Comparison of ENCODE assay signal across 1 cellular context in genomic region chr9:100352727-100353505, GRCh38.
TF ChIP-seq lines count a peak whose summit lies in the region.

TEX10 (minus strand) TSS chr9:100352942; CDS start chr9:100349363, 3,579 bp downstream.

TF ChIP-seq in HepG2, 621 proteins besides CTCF, POLR2A, EP300 and RAD21 (continued from another document and continues in another):
- peak; percentile 66 for TF ChIP-seq ZNF407 (CRISPR knock-in tag; IDR thresholded peaks at IDR 0.05; ENCODE audit: not compliant biosample characterization)
- no peak for TF ChIP-seq NONO (IDR thresholded peaks at IDR 0.05)
- peak; percentile 95 for TF ChIP-seq NONO (CRISPR knock-in tag; conservative IDR thresholded peaks at IDR 0.05)
- TF ChIP-seq HHEX (CRISPR knock-in tag; IDR thresholded peaks at IDR 0.05): no peak
- peak in 1 of 2 experiments; percentile 89; a peak in 2 of 4 replicates for TF ChIP-seq KLF16 (CRISPR knock-in tag; IDR thresholded peaks at IDR 0.05)
- TF ChIP-seq DNMT1 (CRISPR knock-in tag; IDR thresholded peaks at IDR 0.05): no peak
- no peak for TF ChIP-seq PAF1 (CRISPR knock-in tag; IDR thresholded peaks at IDR 0.05)
- TF ChIP-seq ZNF800 (CRISPR knock-in tag; IDR thresholded peaks at IDR 0.05): peak; percentile 68; the same call in 1 of the 2 replicates
- TF ChIP-seq HIVEP1 (CRISPR knock-in tag; IDR thresholded peaks at IDR 0.05): peak; percentile 76
- TF ChIP-seq HOXD1 (CRISPR knock-in tag; IDR thresholded peaks at IDR 0.05): no peak; the same call in 1 of the 2 replicates
- peak; percentile 69 for TF ChIP-seq RFXAP (CRISPR knock-in tag; IDR thresholded peaks at IDR 0.05; ENCODE audit: borderline replicate concordance)
- peak; percentile 86 for TF ChIP-seq PHF8 (CRISPR knock-in tag; IDR thresholded peaks at IDR 0.05)
- no peak for TF ChIP-seq ZUFSP (CRISPR knock-in tag; IDR thresholded peaks at IDR 0.05; ENCODE audit: borderline replicate concordance)
- peak; percentile 65; the same call in 1 of the 2 replicates for TF ChIP-seq PRDM10 (CRISPR knock-in tag; IDR thresholded peaks at IDR 0.05; ENCODE audit: low read depth)
- no peak for TF ChIP-seq TCF12 (IDR thresholded peaks at IDR 0.05)
- TF ChIP-seq TCF12 (CRISPR knock-in tag; IDR thresholded peaks at IDR 0.05): peak; percentile 67
- TF ChIP-seq ZNF296 (CRISPR knock-in tag; conservative IDR thresholded peaks at IDR 0.05): no peak
- peak; percentile 84 for TF ChIP-seq KLF11 (CRISPR knock-in tag; IDR thresholded peaks at IDR 0.05)
- peak; percentile 76 for TF ChIP-seq PAXIP1 (CRISPR knock-in tag; conservative IDR thresholded peaks at IDR 0.05)
- TF ChIP-seq KAT7 (CRISPR knock-in tag; IDR thresholded peaks at IDR 0.05; ENCODE audit: borderline replicate concordance): 0 out of 2 replicates have a peak, but pooled peaks have one; percentile 65
- peak; percentile 87 for TF ChIP-seq ZNF18 (CRISPR knock-in tag; IDR thresholded peaks at IDR 0.05; ENCODE audit: insufficient replicate concordance)
- peak; percentile 95 for TF ChIP-seq ARID4A (CRISPR knock-in tag; IDR thresholded peaks at IDR 0.05; ENCODE audit: borderline replicate concordance)
- TF ChIP-seq NFYB (CRISPR knock-in tag; IDR thresholded peaks at IDR 0.05): no peak
- TF ChIP-seq SMARCC2 (IDR thresholded peaks at IDR 0.05): no peak
- peak; percentile 86; the same call in 1 of the 2 replicates for TF ChIP-seq ZNF329 (CRISPR knock-in tag; IDR thresholded peaks at IDR 0.05; ENCODE audit: low read depth)
